ENCODE assay signal across 19 cellular contexts in the genomic region with DNA sequence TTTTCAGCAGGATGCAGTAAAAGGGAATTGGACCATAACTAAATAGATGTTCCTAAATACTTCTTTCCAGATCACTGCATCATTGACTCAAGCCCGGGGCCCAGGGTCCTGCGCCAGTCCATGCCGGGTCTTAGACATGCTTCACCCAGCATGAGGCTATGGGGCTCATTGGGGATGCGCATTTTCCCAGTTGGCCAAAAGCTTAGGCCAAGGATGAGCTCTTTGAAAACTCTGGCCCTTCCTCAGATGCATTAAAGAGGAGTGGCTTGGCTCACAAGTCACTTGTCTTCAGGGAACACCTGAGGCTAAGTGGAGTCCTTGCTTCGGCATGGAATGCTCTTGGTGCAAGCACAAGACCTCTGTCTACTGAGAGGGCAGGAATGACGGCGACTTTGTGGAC.
DNase-seq lines count a peak whose midpoint lies in the region; ATAC-seq, FAIRE-seq and TF ChIP-seq lines count a peak whose summit lies in the region.
"Had no signal": no experiment of that assay in that cellular context is flagged by ENCODE, and none has a peak within 500 bp of the region (broad histone marks: within the 10 kb centered on the region; RNA-seq: fewer than 3 reads in every experiment).

No MANE protein-coding gene starts in this region.

- TF ChIP-seq CTCF in WTC11 (IDR thresholded peaks at IDR 0.05) (no peak), pancreas (IDR thresholded peaks at IDR 0.05) (no peak)

- no peak overlapping the region for H2BK120ac ChIP-seq in neuronal stem cell (ENCODE audit: low read depth, low read length)

- H2AK5ac ChIP-seq in neuronal stem cell (ENCODE audit: low read depth, low read length) = no peak overlapping the region

- peaks cover 34% of the 10 kb centered on the region for H3K4me1 Mint-ChIP-seq in WTC11
- H3K4me1 Mint-ChIP-seq: CD8-positive, alpha-beta memory T cell had no signal

- H2BK15ac ChIP-seq in neuronal stem cell (ENCODE audit: low read length) = no peak overlapping the region

- peaks cover 2% of the 10 kb centered on the region for H3K79me1 ChIP-seq in neuronal stem cell (ENCODE audit: low read depth, low read length)

- peaks cover 0 to 3% of the 10 kb centered on the region in 2 donors for H3K4me1 ChIP-seq in neuronal stem cell (ENCODE audit: control insufficient read depth in 2 of 2, insufficient read depth in 1 of 2, low read depth in 1 of 2, low read length in 2 of 2)
- no peaks in the 10 kb centered on the region for H3K4me1 ChIP-seq in pancreas

- H3K9me3 Mint-ChIP-seq in WTC11 = peaks cover 13% of the 10 kb centered on the region

- intact Hi-C loops in pancreas (cut with DNase I) = no loop called here

- in situ Hi-C loops in Caki2 (cut with HindIII; ENCODE audit: low pct_unique_long_range_greater_than_20kb, low sequenced_read_pairs) = no loop called here

- DNase-seq in Caki2 (ENCODE audit: low read depth) = peak; percentile 74
- peak; percentile 59 for DNase-seq in WTC11 (ENCODE audit: low spot score)
- peak; percentile 79 for DNase-seq in iPS-NIHi11 (ENCODE audit: low spot score)
- DNase-seq in neuronal stem cell (ENCODE audit: low spot score) = no peak
- no peak for DNase-seq in pancreas
- no peak for DNase-seq in NCI-H526 treated with DMSO at 0.1 percent for 48 hours (lab: John Stamatoyannopoulos, UW)
- no peak for DNase-seq in NCI-H2196 (lab: John Stamatoyannopoulos, UW; ENCODE audit: unreplicated experiment)
- DNase-seq: C1 segment of cervical spinal cord; CD8-positive, alpha-beta memory T cell; DMS79; KG1; MV-4-11; NCI-H1417; NCI-H187 treated with DMSO at 0.1 percent for 48 hours; NCI-H226; NCI-H524 treated with DMSO at 0.1 percent for 48 hours had no signal

- H3K27ac Mint-ChIP-seq in WTC11 = peak overlapping the region; percentile 78
- H3K27ac Mint-ChIP-seq: CD8-positive, alpha-beta memory T cell had no signal

- H3K9me3 ChIP-seq in neuronal stem cell (replicated peaks in 1 of 2; ENCODE audit: control insufficient read depth in 2 of 2, insufficient read depth in 1 of 2, low read depth in 1 of 2, low read length in 2 of 2) (no peaks in the 10 kb centered on the region), pancreas (no peaks in the 10 kb centered on the region)

- H2BK5ac ChIP-seq in neuronal stem cell (ENCODE audit: low read length) = no peak overlapping the region

- no peak overlapping the region for H4K91ac ChIP-seq in neuronal stem cell (ENCODE audit: low read depth, low read length, poor library complexity)

- H3K9ac ChIP-seq in neuronal stem cell (ENCODE audit: low read depth, low read length, poor library complexity) = no peak overlapping the region

- H4K8ac ChIP-seq in neuronal stem cell (ENCODE audit: low read depth, low read length) = no peak overlapping the region

- no peak overlapping the region for H3K4me3 ChIP-seq in neuronal stem cell (ENCODE audit: low read length in 2 of 2)
- H3K4me3 ChIP-seq in pancreas = no peak overlapping the region

- POLR2A ChIA-PET in WTC11 (lab: Charles Lee) = interaction anchor here (0.5 kb wide), 1 partner anchor 11 kb away, joined by 3 read pairs; no protein-coding TSS in a partner anchor

- WGBS in neuronal stem cell (ENCODE audit: extremely low coverage in 2 of 2, insufficient read length in 2 of 2, insufficient replicate concordance in 1 of 2), 2 donors = no CpG with 5 or more reads among the region's 7 CpGs
- WGBS in pancreas, 2 donors = 52 to 62% methylated on average over 7 of the region's 7 CpGs

- CTCF ChIA-PET in WTC11 (lab: Charles Lee) = interaction anchor here (2.2 kb wide), 1 partner anchor 58 kb away, joined by 8 read pairs; no protein-coding TSS in a partner anchor

- H3K36me3 ChIP-seq in neuronal stem cell (replicated peaks in 1 of 2; ENCODE audit: control insufficient read depth in 2 of 2, insufficient read depth in 2 of 2, low read length in 2 of 2) (no peaks in the 10 kb centered on the region), pancreas (no peaks in the 10 kb centered on the region)

- H3K4ac ChIP-seq in neuronal stem cell (ENCODE audit: low read length) = no peak overlapping the region

- ATAC-seq in WTC11 = peak; percentile 91
- no peak for ATAC-seq in pancreas
- ATAC-seq: HCT116, HepG2 had no signal

- no peak overlapping the region for H3K23ac ChIP-seq in neuronal stem cell (ENCODE audit: low read depth, low read length, poor library complexity)

- H2BK12ac ChIP-seq in neuronal stem cell (ENCODE audit: low read length) = no peak overlapping the region

- no peaks in the 10 kb centered on the region for H3K27me3 ChIP-seq in neuronal stem cell (ENCODE audit: control insufficient read depth in 3 of 3, insufficient read depth in 3 of 3, low read depth in 1 of 3, low read length in 3 of 3)
- H3K27me3 ChIP-seq in pancreas = no peaks in the 10 kb centered on the region

- H3K27me3 Mint-ChIP-seq in WTC11 (ENCODE audit: low read depth) = peaks cover 41% of the 10 kb centered on the region

- no peak overlapping the region for H3K4me3 Mint-ChIP-seq in WTC11
- H3K4me3 Mint-ChIP-seq: CD8-positive, alpha-beta memory T cell had no signal

- H3K14ac ChIP-seq in neuronal stem cell (ENCODE audit: low read length) = peak overlapping the region; percentile 11

- H3K36me3 Mint-ChIP-seq in WTC11 = peaks cover 6% of the 10 kb centered on the region
- H3K36me3 Mint-ChIP-seq: CD8-positive, alpha-beta memory T cell had no signal

- no peak overlapping the region for H2AFZ ChIP-seq in neuronal stem cell (ENCODE audit: low read length)

- H3K18ac ChIP-seq in neuronal stem cell (ENCODE audit: low read length) = peak overlapping the region; percentile 11

- H3K4me2 ChIP-seq in neuronal stem cell (ENCODE audit: insufficient read depth, low read length, poor library complexity, severe bottlenecking) = no peak overlapping the region

- no peak for FAIRE-seq in pancreas (lab: Jason Lieb, UNC)
- FAIRE-seq: A204.1, HepG2 had no signal

- H3K27ac ChIP-seq in neuronal stem cell (replicated peaks; ENCODE audit: low read length) (no peak overlapping the region), pancreas (no peak overlapping the region)

TF ChIP-seq in WTC11, 78 proteins besides CTCF, POLR2A, EP300 and RAD21:
- peak; percentile 43; the same call in 1 of the 2 replicates for TF ChIP-seq SP1 (CRISPR knock-in tag; conservative IDR thresholded peaks at IDR 0.05)
- TF ChIP-seq, protein P1, sequence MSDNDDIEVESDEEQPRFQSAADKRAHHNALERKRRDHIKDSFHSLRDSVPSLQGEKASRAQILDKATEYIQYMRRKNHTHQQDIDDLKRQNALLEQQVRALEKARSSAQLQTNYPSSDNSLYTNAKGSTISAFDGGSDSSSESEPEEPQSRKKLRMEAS (CRISPR knock-in tag; IDR thresholded peaks at IDR 0.05) = peak; percentile 73
- no peak for TF ChIP-seq GABPB1 (CRISPR knock-in tag; IDR thresholded peaks at IDR 0.05)
- TF ChIP-seq, protein P2, sequence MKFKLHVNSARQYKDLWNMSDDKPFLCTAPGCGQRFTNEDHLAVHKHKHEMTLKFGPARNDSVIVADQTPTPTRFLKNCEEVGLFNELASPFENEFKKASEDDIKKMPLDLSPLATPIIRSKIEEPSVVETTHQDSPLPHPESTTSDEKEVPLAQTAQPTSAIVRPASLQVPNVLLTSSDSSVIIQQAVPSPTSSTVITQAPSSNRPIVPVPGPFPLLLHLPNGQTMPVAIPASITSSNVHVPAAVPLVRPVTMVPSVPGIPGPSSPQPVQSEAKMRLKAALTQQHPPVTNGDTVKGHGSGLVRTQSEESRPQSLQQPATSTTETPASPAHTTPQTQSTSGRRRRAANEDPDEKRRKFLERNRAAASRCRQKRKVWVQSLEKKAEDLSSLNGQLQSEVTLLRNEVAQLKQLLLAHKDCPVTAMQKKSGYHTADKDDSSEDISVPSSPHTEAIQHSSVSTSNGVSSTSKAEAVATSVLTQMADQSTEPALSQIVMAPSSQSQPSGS (CRISPR knock-in tag; IDR thresholded peaks at IDR 0.05; ENCODE audit: borderline replicate concordance, low read depth) = no peak
- TF ChIP-seq, protein P3, sequence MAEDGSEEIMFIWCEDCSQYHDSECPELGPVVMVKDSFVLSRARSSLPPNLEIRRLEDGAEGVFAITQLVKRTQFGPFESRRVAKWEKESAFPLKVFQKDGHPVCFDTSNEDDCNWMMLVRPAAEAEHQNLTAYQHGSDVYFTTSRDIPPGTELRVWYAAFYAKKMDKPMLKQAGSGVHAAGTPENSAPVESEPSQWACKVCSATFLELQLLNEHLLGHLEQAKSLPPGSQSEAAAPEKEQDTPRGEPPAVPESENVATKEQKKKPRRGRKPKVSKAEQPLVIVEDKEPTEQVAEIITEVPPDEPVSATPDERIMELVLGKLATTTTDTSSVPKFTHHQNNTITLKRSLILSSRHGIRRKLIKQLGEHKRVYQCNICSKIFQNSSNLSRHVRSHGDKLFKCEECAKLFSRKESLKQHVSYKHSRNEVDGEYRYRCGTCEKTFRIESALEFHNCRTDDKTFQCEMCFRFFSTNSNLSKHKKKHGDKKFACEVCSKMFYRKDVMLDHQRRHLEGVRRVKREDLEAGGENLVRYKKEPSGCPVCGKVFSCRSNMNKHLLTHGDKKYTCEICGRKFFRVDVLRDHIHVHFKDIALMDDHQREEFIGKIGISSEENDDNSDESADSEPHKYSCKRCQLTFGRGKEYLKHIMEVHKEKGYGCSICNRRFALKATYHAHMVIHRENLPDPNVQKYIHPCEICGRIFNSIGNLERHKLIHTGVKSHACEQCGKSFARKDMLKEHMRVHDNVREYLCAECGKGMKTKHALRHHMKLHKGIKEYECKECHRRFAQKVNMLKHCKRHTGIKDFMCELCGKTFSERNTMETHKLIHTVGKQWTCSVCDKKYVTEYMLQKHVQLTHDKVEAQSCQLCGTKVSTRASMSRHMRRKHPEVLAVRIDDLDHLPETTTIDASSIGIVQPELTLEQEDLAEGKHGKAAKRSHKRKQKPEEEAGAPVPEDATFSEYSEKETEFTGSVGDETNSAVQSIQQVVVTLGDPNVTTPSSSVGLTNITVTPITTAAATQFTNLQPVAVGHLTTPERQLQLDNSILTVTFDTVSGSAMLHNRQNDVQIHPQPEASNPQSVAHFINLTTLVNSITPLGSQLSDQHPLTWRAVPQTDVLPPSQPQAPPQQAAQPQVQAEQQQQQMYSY (CRISPR knock-in tag; IDR thresholded peaks at IDR 0.05) = peak; percentile 99
- no peak for TF ChIP-seq ZNF219 (CRISPR knock-in tag; IDR thresholded peaks at IDR 0.05; ENCODE audit: borderline replicate concordance)
- peak; percentile 27; the same call in 1 of the 2 replicates for TF ChIP-seq TEAD1 (CRISPR knock-in tag; IDR thresholded peaks at IDR 0.05)
TF ChIP-seq in WTC11: peak in this region for 4.

Comparison
In these comparisons a context has a peak if more than half of its experiments do, and no peak if none do; other contexts are left out.
1. DNase-seq: peak in Caki2 (single experiment), WTC11 (single experiment) and iPS-NIHi11 (single experiment); none in neuronal stem cell (single experiment), pancreas (0 of 6), NCI-H526 treated with DMSO at 0.1 percent for 48 hours (single experiment) and NCI-H2196 (single experiment).